Comparison of ENCODE assay signal across 26 cellular contexts in genomic region chr6:115972679-115973078, GRCh38.
DNase-seq lines count a peak whose midpoint lies in the region; ATAC-seq, FAIRE-seq and TF ChIP-seq lines count a peak whose summit lies in the region.
"Had no signal": no experiment of that assay in that cellular context is flagged by ENCODE, and none has a peak within 500 bp of the region (broad histone marks: within the 10 kb centered on the region; RNA-seq: fewer than 3 reads in every experiment).

No MANE protein-coding gene starts in this region.

- H4K20me1 ChIP-seq in OCI-LY7 (ENCODE audit: insufficient read depth, low read length) (no peaks in the 10 kb centered on the region), HepG2 (ENCODE audit: insufficient read depth, low read length) (no peaks in the 10 kb centered on the region)

- no peak for FAIRE-seq in HepG2 (lab: Jason Lieb, UNC)

- H3K9me3 ChIP-seq in OCI-LY7 (ENCODE audit: low read length): no peaks in the 10 kb centered on the region
- no peaks in the 10 kb centered on the region for H3K9me3 ChIP-seq in HepG2 (ENCODE audit: low read length)
- H3K9me3 ChIP-seq: HAP-1, heart left ventricle, uterus had no signal

- H3K36me3 ChIP-seq in OCI-LY7 (ENCODE audit: insufficient read depth, low read length): no peaks in the 10 kb centered on the region
- H3K36me3 ChIP-seq in HepG2 (replicated peaks in 1 of 2; ENCODE audit: control insufficient read depth in 1 of 2, insufficient read depth in 2 of 2, low read length in 2 of 2): no peaks in the 10 kb centered on the region
- H3K36me3 ChIP-seq: HAP-1, heart left ventricle, uterus had no signal

- no peaks in the 10 kb centered on the region for H3K27me3 ChIP-seq in HepG2 (ENCODE audit: control insufficient read depth in 1 of 2, insufficient read depth in 2 of 2, low read length in 2 of 2)
- H3K27me3 ChIP-seq: heart left ventricle, uterus had no signal

- no peak overlapping the region for H3K27ac Mint-ChIP-seq in MCF 10A (ENCODE audit: low read depth, unreplicated experiment)
- H3K27ac Mint-ChIP-seq: activated naive CD4-positive, alpha-beta T cell treated with anti-CD3 and anti-CD28 coated beads for 36 hours; brain; naive thymus-derived CD8-positive, alpha-beta T cell; stimulated activated naive CD8-positive, alpha-beta T cell treated with anti-CD3 and anti-CD28 coated beads, Interleukin-15, Interleukin-2, amounts not matched to agents 100 ng/mL and 50 ng/mL, for 24 hours; WTC11 had no signal

- TF ChIP-seq CTCF in OCI-LY7 (conservative IDR thresholded peaks at IDR 0.05; ENCODE audit: low read length): peak; percentile 25; the same call in 1 of the 2 replicates
- TF ChIP-seq CTCF in choroid plexus epithelial cell (conservative IDR thresholded peaks at IDR 0.05; ENCODE audit: low read depth, low read length): no peak
- no peak for TF ChIP-seq CTCF in HepG2 (CRISPR knock-in tag; IDR thresholded peaks at IDR 0.05)
- no peak for TF ChIP-seq CTCF in MCF 10A (IDR thresholded peaks at IDR 0.05; ENCODE audit: unreplicated experiment)

- whole genome bisulfite sequencing in HepG2 (ENCODE audit: low lambda C conversion rate): 95% methylated on average over 2 of the region's 2 CpGs

- no peak overlapping the region for H2AFZ ChIP-seq in OCI-LY7 (ENCODE audit: low read length)
- H2AFZ ChIP-seq in HepG2 (ENCODE audit: low read length): no peak overlapping the region

- in situ Hi-C loops in HepG2 (cut with HindIII; ENCODE audit: extremely low pct_ligation_motif_present, low pct_unique_long_range_greater_than_20kb): no loop called here

- H3K27me3 Mint-ChIP-seq in MCF 10A (ENCODE audit: insufficient read depth, unreplicated experiment): no peaks in the 10 kb centered on the region

- no TSS peak for BruUV-seq in OCI-LY7 (replicated peaks; lab: Mats Ljungman, UMichigan)
- no TSS peak for BruUV-seq in HepG2 (replicated peaks; lab: Mats Ljungman, UMichigan)
- no TSS peak for BruUV-seq in MCF 10A (replicated peaks; lab: Mats Ljungman, UMichigan)

- ATAC-seq in HG03432 (IDR thresholded peaks at IDR 0.05; ENCODE audit: unreplicated experiment) (peak; percentile 48), HepG2 (no peak)
- ATAC-seq: heart left ventricle; naive thymus-derived CD8-positive, alpha-beta T cell; WTC11 had no signal

- POLR2A ChIA-PET in OCI-LY7 (lab: Charles Lee) (no interaction called here), HepG2 (lab: Yijun Ruan, JAX) (no interaction called here), MCF 10A (lab: Yijun Ruan, JAX) (no interaction called here)

- H3K9me2 ChIP-seq in OCI-LY7 (ENCODE audit: insufficient read depth, low read length): no peaks in the 10 kb centered on the region

- no peaks in the 10 kb centered on the region for H3K79me2 ChIP-seq in OCI-LY7 (ENCODE audit: insufficient read depth, low read depth, low read length)
- H3K79me2 ChIP-seq in HepG2 (ENCODE audit: insufficient read depth, low read length): no peaks in the 10 kb centered on the region

- CTCF ChIA-PET in OCI-LY7 (lab: Charles Lee; ENCODE audit: unreplicated experiment) (no interaction called here), HepG2 (lab: Yijun Ruan, JAX; ENCODE audit: low intra/inter-chr PET ratio, low total read pairs) (no interaction called here), MCF 10A (lab: Yijun Ruan, JAX) (interaction anchor here (0.6 to 0.7 kb wide), 3 partner anchors 11 to 540 kb away, joined by 3 read pairs; no protein-coding TSS in a partner anchor)

- TF ChIP-seq EP300 in HepG2 (IDR thresholded peaks at IDR 0.05; ENCODE audit: low read depth in 2 of 2, low read length in 2 of 2): no peak
- TF ChIP-seq EP300 in HepG2 (CRISPR knock-in tag; IDR thresholded peaks at IDR 0.05; ENCODE audit: borderline replicate concordance): no peak

- no peak for TF ChIP-seq RAD21 in HepG2 (CRISPR knock-in tag; IDR thresholded peaks at IDR 0.05)

- intact Hi-C loops in OCI-LY7 (cut with micrococcal nuclease; ENCODE audit: unreplicated experiment) (no loop called here), HepG2 (cut with micrococcal nuclease; ENCODE audit: unreplicated experiment) (no loop called here), MCF 10A (cut with micrococcal nuclease) (no loop called here)

- no peak overlapping the region for H3K4me3 Mint-ChIP-seq in MCF 10A (ENCODE audit: unreplicated experiment)
- H3K4me3 Mint-ChIP-seq: activated naive CD4-positive, alpha-beta T cell treated with anti-CD3 and anti-CD28 coated beads for 36 hours; brain; naive thymus-derived CD8-positive, alpha-beta T cell; stimulated activated naive CD8-positive, alpha-beta T cell treated with anti-CD3 and anti-CD28 coated beads, Interleukin-15, Interleukin-2, amounts not matched to agents 100 ng/mL and 50 ng/mL, for 24 hours; WTC11 had no signal

- H3K36me3 Mint-ChIP-seq in MCF 10A (ENCODE audit: insufficient read depth, unreplicated experiment): no peaks in the 10 kb centered on the region
- H3K36me3 Mint-ChIP-seq: brain; naive thymus-derived CD8-positive, alpha-beta T cell; WTC11 had no signal

- no peak overlapping the region for H3K27ac ChIP-seq in OCI-LY7 (ENCODE audit: low read depth, low read length, poor library complexity, severe bottlenecking)
- no peak overlapping the region for H3K27ac ChIP-seq in HepG2 (ENCODE audit: extremely low read length, insufficient read depth, low read length)
- H3K27ac ChIP-seq: heart left ventricle, KMS-11, uterus had no signal

- H3K4me1 ChIP-seq in OCI-LY7 (ENCODE audit: insufficient read depth, low read length, poor library complexity, severe bottlenecking) (no peaks in the 10 kb centered on the region), HepG2 (ENCODE audit: insufficient read depth, low read length) (peaks cover 13% of the 10 kb centered on the region)
- H3K4me1 ChIP-seq: HAP-1, uterus had no signal

- H3K4me2 ChIP-seq in OCI-LY7 (ENCODE audit: low read length) (no peak overlapping the region), HepG2 (ENCODE audit: low read depth, low read length) (no peak overlapping the region)
- H3K4me2 ChIP-seq: KMS-11 had no signal

- DNase-seq in OCI-LY7 (ENCODE audit: low spot score) (no peak), choroid plexus epithelial cell (ENCODE audit: low read depth) (peak; percentile 1), superior temporal gyrus (ENCODE audit: extremely low spot score) (peak; percentile 79), HepG2 (ENCODE audit: low spot score) (no peak), NCI-H524 treated with DMSO at 0.1 percent for 48 hours (lab: John Stamatoyannopoulos, UW) (no peak), MCF 10A (ENCODE audit: unreplicated experiment) (no peak)
- DNase-seq: activated naive CD4-positive, alpha-beta T cell treated with anti-CD3 and anti-CD28 coated beads for 36 hours; Calu3; effector CD4-positive, alpha-beta T cell; erythroblast; heart left ventricle; naive thymus-derived CD8-positive, alpha-beta T cell; NCI-H1092 treated with DMSO at 0.1 percent for 48 hours; NCI-H187; NCI-H774; occipital lobe; Right ventricle myocardium superior; SW 1271; T-helper 9 cell; uterus had no signal

- no peak overlapping the region for H3K9ac ChIP-seq in HepG2 (ENCODE audit: insufficient read depth, low read depth, low read length)
- H3K9ac ChIP-seq: KMS-11 had no signal

- H3K4me1 Mint-ChIP-seq in MCF 10A (ENCODE audit: insufficient read depth, unreplicated experiment): no peaks in the 10 kb centered on the region
- H3K4me1 Mint-ChIP-seq: naive thymus-derived CD8-positive, alpha-beta T cell had no signal

- no peak for TF ChIP-seq POLR2A in HepG2 (IDR thresholded peaks at IDR 0.05; ENCODE audit: insufficient read depth in 1 of 2, low read depth in 2 of 2, low read length in 2 of 2)

- no peaks in the 10 kb centered on the region for H3K9me3 Mint-ChIP-seq in MCF 10A (ENCODE audit: unreplicated experiment)
- H3K9me3 Mint-ChIP-seq: activated naive CD4-positive, alpha-beta T cell treated with anti-CD3 and anti-CD28 coated beads for 36 hours; brain; naive thymus-derived CD8-positive, alpha-beta T cell; stimulated activated naive CD8-positive, alpha-beta T cell treated with anti-CD3 and anti-CD28 coated beads, Interleukin-15, Interleukin-2, amounts not matched to agents 100 ng/mL and 50 ng/mL, for 24 hours; WTC11 had no signal

- no peak overlapping the region for H3K4me3 ChIP-seq in OCI-LY7 (ENCODE audit: low read depth, low read length, poor library complexity, severe bottlenecking)
- no peak overlapping the region for H3K4me3 ChIP-seq in choroid plexus epithelial cell (ENCODE audit: low read depth, low read length)
- H3K4me3 ChIP-seq in HepG2 (replicated peaks in 1 of 3; ENCODE audit: insufficient read depth in 1 of 3, low read depth in 2 of 3, low read length in 3 of 3): no peak overlapping the region
- H3K4me3 ChIP-seq: HAP-1, heart left ventricle, uterus had no signal

TF ChIP-seq in HepG2, 621 proteins besides CTCF, POLR2A, EP300 and RAD21 (continues in another document):
- TF ChIP-seq CEBPG (CRISPR knock-in tag; IDR thresholded peaks at IDR 0.05) (no peak), MED1 (CRISPR knock-in tag; IDR thresholded peaks at IDR 0.05) (no peak), UBTF (CRISPR knock-in tag; IDR thresholded peaks at IDR 0.05) (no peak), PAX8 (CRISPR knock-in tag; IDR thresholded peaks at IDR 0.05; ENCODE audit: borderline replicate concordance) (no peak), SMARCC2 (IDR thresholded peaks at IDR 0.05) (no peak), TSC22D2 (CRISPR knock-in tag; IDR thresholded peaks at IDR 0.05; ENCODE audit: borderline replicate concordance) (no peak), FOSL1 (CRISPR knock-in tag; IDR thresholded peaks at IDR 0.05; ENCODE audit: borderline replicate concordance) (no peak), ZNF33A (CRISPR knock-in tag; IDR thresholded peaks at IDR 0.05; ENCODE audit: borderline replicate concordance) (no peak)

Comparison
In these comparisons a context has a peak if more than half of its experiments do, and no peak if none do; other contexts are left out.
1. DNase-seq: peak in choroid plexus epithelial cell (single experiment) and superior temporal gyrus (single experiment); none in OCI-LY7 (single experiment), HepG2 (single experiment), NCI-H524 treated with DMSO at 0.1 percent for 48 hours (single experiment) and MCF 10A (single experiment).